Comparison of ENCODE assay signal across 33 cellular contexts in genomic region chr17:42889809-42890208, GRCh38. TPM values are rescaled to one million over a fixed set of nuclear protein-coding genes. Genes with fewer than 3 reads are reported as not detected.
"Had no signal": no experiment of that assay in that cellular context is flagged by ENCODE, and none has a peak within 500 bp of the region (broad histone marks: within the 10 kb centered on the region; RNA-seq: fewer than 3 reads in every experiment).

No MANE protein-coding gene starts in this region.

- H3K27ac ChIP-seq: ascending aorta, breast epithelium, PC-9, SJSA1 had no signal

- H3K27me3 ChIP-seq: ascending aorta, breast epithelium, MG63, SJSA1 had no signal

- H3K9me3 ChIP-seq: ascending aorta, breast epithelium, MG63, SJSA1, SK-N-SH had no signal

- H3K4me3 ChIP-seq: ascending aorta, breast epithelium, MG63, PC-9, SJSA1 had no signal

- H3K36me3 ChIP-seq: ascending aorta, breast epithelium, MG63, SJSA1 had no signal

- DNase-seq: activated CD4-positive, alpha-beta T cell treated with anti-CD3 and anti-CD28 coated beads, Interleukin-2, amount 10 ng/mL, durations not matched to agents 24 days and 14 days; activated CD4-positive, alpha-beta T cell treated with anti-CD3 and anti-CD28 coated beads, Interleukin-2, amount 50 U/mL, for 4 hours; activated CD8-positive, alpha-beta T cell treated with anti-CD3 and anti-CD28 coated beads for 36 hours; activated effector memory CD4-positive, alpha-beta T cell treated with anti-CD3 and anti-CD28 coated beads, Interleukin-2, amount 50 U/mL, for 16 hours; activated naive CD4-positive, alpha-beta T cell; activated naive CD4-positive, alpha-beta T cell treated with anti-CD3 and anti-CD28 coated beads, Interleukin-2, amount 50 U/mL, for 16 hours; activated naive CD8-positive, alpha-beta T cell treated with anti-CD3 and anti-CD28 coated beads, Interleukin-2, amount 10 ng/mL, durations not matched to agents 7 days and 5 days; activated T-cell treated with anti-CD3 and anti-CD28 coated beads, Interleukin-2, amount 50 U/mL, for 1 hour; activated T-cell treated with anti-CD3 and anti-CD28 coated beads, Interleukin-2, amount 50 U/mL, for 72 hours; amygdala; Kasumi-1; KG1; MG63; MV-4-11; NCI-H1092 treated with DMSO at 0.1 percent for 48 hours; NCI-H1417; NCI-H146; NCI-H187; NCI-H2029 treated with DMSO at 0.1 percent for 48 hours; NCI-H2107; NCI-H2171; NCI-H510A; NCI-H526; NCI-H748 treated with DMSO at 0.1 percent for 48 hours; NK-92 treated with Interleukin-12 subunit alpha and Interleukin-12 subunit beta, amount 100 ng/mL, for 24 hours; PC-9; SHP77 treated with DMSO at 0.1 percent for 48 hours; SK-N-SH had no signal

- ATAC-seq: activated CD8-positive, alpha-beta T cell treated with anti-CD3 and anti-CD28 coated beads for 36 hours; activated T-cell treated with anti-CD3 and anti-CD28 coated beads, Interleukin-2, amount 50 U/mL, for 72 hours; activated T-helper 17 cell treated with anti-CD3 and anti-CD28 coated beads, Interleukin-2, amount 50 U/mL, for 72 hours had no signal

- H3K4me1 ChIP-seq: breast epithelium, SJSA1 had no signal

RNA-seq across cellular contexts. Expression of gene G6PC1, which starts 10.8 kb away (rescaled TPM):
- total RNA-seq: activated CD4-positive, alpha-beta T cell treated with anti-CD3 and anti-CD28 coated beads, Interleukin-2, amount 10 ng/mL, durations not matched to agents 24 days and 14 days; activated CD8-positive, alpha-beta memory T cell treated with anti-CD3 and anti-CD28 coated beads for 36 hours; activated CD8-positive, alpha-beta T cell treated with anti-CD3 and anti-CD28 coated beads for 36 hours; activated naive CD8-positive, alpha-beta T cell treated with anti-CD3 and anti-CD28 coated beads, Interleukin-2, amount 10 ng/mL, durations not matched to agents 7 days and 5 days; activated T-cell treated with anti-CD3 and anti-CD28 coated beads, Interleukin-2, amount 50 U/mL, for 72 hours; activated T-helper 17 cell treated with anti-CD3 and anti-CD28 coated beads, Interleukin-2, amount 50 U/mL, for 72 hours; ascending aorta; breast epithelium; PC-9; SJSA1 had no signal
- polyA plus RNA-seq: SK-N-SH had no signal

RNA-seq across cellular contexts. Expression of gene AOC3, which starts 38.8 kb away (rescaled TPM):
- total RNA-seq: SJSA1 had no signal

RNA-seq across cellular contexts. Expression of gene AOC2, which starts 45.4 kb away (rescaled TPM):
- total RNA-seq: ascending aorta had no signal
